ENCODE assay signal across 8 cellular contexts in the genomic region with DNA sequence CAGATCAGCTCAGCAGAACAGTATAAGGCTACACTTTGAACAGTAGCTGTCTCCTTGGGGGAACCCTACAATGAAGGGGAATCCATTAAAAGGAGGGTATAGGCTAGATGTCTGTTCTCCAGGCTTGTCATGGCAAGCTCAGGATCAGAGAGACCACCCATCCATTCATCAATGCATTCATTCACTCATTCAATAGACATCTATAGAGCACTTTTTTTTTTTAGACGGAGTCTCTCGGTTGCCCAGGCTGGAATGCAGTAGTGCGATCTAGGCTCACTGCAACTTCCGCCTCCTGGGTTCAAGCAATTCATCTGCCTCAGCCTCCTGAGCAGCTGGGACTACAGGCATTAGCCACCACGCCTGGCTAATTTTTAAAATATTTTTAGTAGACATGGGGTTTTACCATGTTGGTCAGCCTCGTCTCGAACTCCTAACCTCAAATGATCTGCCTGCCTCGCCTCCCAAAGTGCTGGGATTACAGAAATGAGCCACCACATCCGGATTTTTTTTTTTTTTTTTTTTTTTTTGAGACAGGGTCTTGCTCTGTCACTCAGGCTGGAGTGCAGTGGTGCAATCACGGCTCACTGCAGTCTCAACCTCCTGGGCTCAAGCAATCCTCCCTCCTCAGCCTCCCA. TPM values are rescaled to one million over a fixed set of nuclear protein-coding genes. Genes with fewer than 3 reads are reported as not detected.
DNase-seq lines count a peak whose midpoint lies in the region; ATAC-seq and TF ChIP-seq lines count a peak whose summit lies in the region.
"Not testable (repeated sequence)": the region's sequence is repeated elsewhere in the genome, so short reads cannot be mapped to it uniquely, and the experiment has no call there.

No MANE protein-coding gene starts in this region.

- ATAC-seq in activated CD8-positive, alpha-beta T cell treated with anti-CD3 and anti-CD28 coated beads for 36 hours; body of pancreas; foreskin keratinocyte; psoas muscle: not testable (repeated sequence)

- intact Hi-C loops in activated CD8-positive, alpha-beta T cell treated with anti-CD3 and anti-CD28 coated beads for 36 hours (cut with micrococcal nuclease); body of pancreas (cut with DNase I); psoas muscle (cut with DNase I); transverse colon (cut with DNase I; ENCODE audit: low total_unique reads): not testable (repeated sequence)

- in situ Hi-C loops in transverse colon (cut with MboI; ENCODE audit: low pct_ligation_motif_present in 1 of 4, low pct_unique_long_range_greater_than_20kb in 1 of 4, low sequenced_read_pairs in 3 of 4), result loop anchor here in 1 of 4 donors (10.0 kb wide), 1 partner anchor 50 kb away; a partner anchor contains a TSS

- TF ChIP-seq EP300 in transverse colon (IDR thresholded peaks at IDR 0.05; ENCODE audit: low read depth), result not testable (repeated sequence)

- not testable (repeated sequence) for DNase-seq in CD8-positive, alpha-beta memory T cell; activated CD8-positive, alpha-beta T cell treated with anti-CD3 and anti-CD28 coated beads for 36 hours; body of pancreas; foreskin keratinocyte; mesothelial cell of epicardium (ENCODE audit: low spot score in 2 of 2, unreplicated experiment in 2 of 2); psoas muscle; transverse colon
- DNase-seq in MV-4-11 (lab: John Stamatoyannopoulos, UW), result peak; percentile 62

- H3K36me3 Mint-ChIP-seq in CD8-positive, alpha-beta memory T cell; mesothelial cell of epicardium: not testable (repeated sequence)
- H3K36me3 Mint-ChIP-seq in activated CD8-positive, alpha-beta T cell treated with anti-CD3 and anti-CD28 coated beads for 36 hours (ENCODE audit: low read depth), result peaks cover 11% of the 10 kb centered on the region

- H3K4me3 Mint-ChIP-seq in CD8-positive, alpha-beta memory T cell, result peak overlapping the region; percentile 80 to 86 (median 84)
- H3K4me3 Mint-ChIP-seq in activated CD8-positive, alpha-beta T cell treated with anti-CD3 and anti-CD28 coated beads for 36 hours, result peak overlapping the region; percentile 86
- H3K4me3 Mint-ChIP-seq in mesothelial cell of epicardium, result not testable (repeated sequence)

- peaks cover 69 to 86% (median 83%) of the 10 kb centered on the region in 3 donors for H3K4me1 Mint-ChIP-seq in CD8-positive, alpha-beta memory T cell
- H3K4me1 Mint-ChIP-seq in activated CD8-positive, alpha-beta T cell treated with anti-CD3 and anti-CD28 coated beads for 36 hours (ENCODE audit: low read depth), result peaks cover 63% of the 10 kb centered on the region
- H3K4me1 Mint-ChIP-seq in mesothelial cell of epicardium, result peaks cover 46% of the 10 kb centered on the region

- WGBS in body of pancreas, 2 donors, result 85 to 88% methylated on average over 10 of the region's 10 CpGs
- WGBS in psoas muscle, 3 donors, result 89 to 93% (median 90%) methylated on average over 10 of the region's 10 CpGs
- 75 to 95% methylated on average over 4 to 10 of the region's 10 CpGs for WGBS in transverse colon (ENCODE audit: low coverage in 1 of 2), 2 donors

- H3K27ac ChIP-seq in CD8-positive, alpha-beta memory T cell (ENCODE audit: low read depth, low read length), result peak overlapping the region; percentile 79
- peak overlapping the region in 3 of 4 donors; percentile 82 to 91 (median 87) for H3K27ac ChIP-seq in body of pancreas
- H3K27ac ChIP-seq in foreskin keratinocyte, result peak overlapping the region; percentile 85
- peak overlapping the region; percentile 91 for H3K27ac ChIP-seq in psoas muscle
- H3K27ac ChIP-seq in transverse colon, result peak overlapping the region; percentile 85 to 94 (median 92)

- TF ChIP-seq POLR2A in body of pancreas (IDR thresholded peaks at IDR 0.05); transverse colon (IDR thresholded peaks at IDR 0.05): not testable (repeated sequence)

- not testable (repeated sequence) for H3K36me3 ChIP-seq in CD8-positive, alpha-beta memory T cell (ENCODE audit: insufficient read depth, low read length); body of pancreas (replicated peaks in 1 of 2; ENCODE audit: insufficient read depth in 1 of 2, low read depth in 2 of 2); psoas muscle (ENCODE audit: insufficient read depth in 1 of 2, low read depth in 1 of 2); transverse colon

- not testable (repeated sequence) for H3K27me3 ChIP-seq in CD8-positive, alpha-beta memory T cell (ENCODE audit: insufficient read depth, low read length, poor library complexity, severe bottlenecking); body of pancreas; foreskin keratinocyte; psoas muscle (ENCODE audit: insufficient read depth in 3 of 3, low read length in 2 of 3); transverse colon

- H3K9me3 Mint-ChIP-seq in CD8-positive, alpha-beta memory T cell; activated CD8-positive, alpha-beta T cell treated with anti-CD3 and anti-CD28 coated beads for 36 hours; mesothelial cell of epicardium: not testable (repeated sequence)

- POLR2A ChIA-PET in CD8-positive, alpha-beta memory T cell (lab: Charles Lee), result interaction anchor here (0.7 to 9.0 kb wide), 9 partner anchors 8 to 155 kb away, joined by 3 to 168 read pairs (median 12); a partner anchor contains a TSS
- POLR2A ChIA-PET in activated CD8-positive, alpha-beta T cell treated with anti-CD3 and anti-CD28 coated beads for 36 hours (lab: Charles Lee), result interaction anchor here (0.6 to 38.3 kb wide), 13 partner anchors 8 to 332 kb away, joined by 3 to 955 read pairs (median 16); a partner anchor contains a TSS

- H3K9me3 ChIP-seq in CD8-positive, alpha-beta memory T cell (ENCODE audit: low read length); body of pancreas; psoas muscle; transverse colon: not testable (repeated sequence)

- H3K27ac Mint-ChIP-seq in CD8-positive, alpha-beta memory T cell, result peak overlapping the region; percentile 94 to 99 (median 96)
- H3K27ac Mint-ChIP-seq in activated CD8-positive, alpha-beta T cell treated with anti-CD3 and anti-CD28 coated beads for 36 hours, result peak overlapping the region; percentile 99
- H3K27ac Mint-ChIP-seq in mesothelial cell of epicardium, result peak overlapping the region; percentile 94

- TF ChIP-seq CTCF in activated CD8-positive, alpha-beta T cell treated with anti-CD3 and anti-CD28 coated beads for 36 hours (IDR thresholded peaks at IDR 0.05); body of pancreas (IDR thresholded peaks at IDR 0.05); foreskin keratinocyte (conservative IDR thresholded peaks at IDR 0.05); mesothelial cell of epicardium (IDR thresholded peaks at IDR 0.05; ENCODE audit: unreplicated experiment); psoas muscle (IDR thresholded peaks at IDR 0.05); transverse colon (IDR thresholded peaks at IDR 0.05): not testable (repeated sequence)

- CTCF ChIA-PET in CD8-positive, alpha-beta memory T cell (lab: Charles Lee), result interaction anchor here (0.8 to 6.0 kb wide), 5 partner anchors 9 to 47 kb away, joined by 3 to 73 read pairs (median 16); a partner anchor contains a TSS
- CTCF ChIA-PET in activated CD8-positive, alpha-beta T cell treated with anti-CD3 and anti-CD28 coated beads for 36 hours (lab: Charles Lee), result interaction anchor here (1.3 to 14.0 kb wide), 8 partner anchors 8 to 223 kb away, joined by 3 to 215 read pairs (median 15); a partner anchor contains a TSS

- peaks cover 92% of the 10 kb centered on the region for H3K4me1 ChIP-seq in CD8-positive, alpha-beta memory T cell (ENCODE audit: insufficient read depth, low read length)
- H3K4me1 ChIP-seq in body of pancreas (peaks cover 55% of the 10 kb centered on the region), foreskin keratinocyte (peaks cover 26% of the 10 kb centered on the region), psoas muscle (peaks cover 42% of the 10 kb centered on the region), transverse colon (peaks cover 6 to 51% (median 25%) of the 10 kb centered on the region in 4 donors)

- not testable (repeated sequence) for H3K27me3 Mint-ChIP-seq in CD8-positive, alpha-beta memory T cell; activated CD8-positive, alpha-beta T cell treated with anti-CD3 and anti-CD28 coated beads for 36 hours; mesothelial cell of epicardium (ENCODE audit: low read depth)

- H3K4me3 ChIP-seq in CD8-positive, alpha-beta memory T cell (ENCODE audit: low read length), result peak overlapping the region; percentile 57
- H3K4me3 ChIP-seq in body of pancreas, psoas muscle, transverse colon: not testable (repeated sequence)

RNA-seq across cellular contexts. Expression of a gene that starts 47.2 kb away (rescaled TPM):
- 100 to 1,000 TPM; 428 to 434 TPM for total RNA-seq in CD8-positive, alpha-beta memory T cell
- 161 TPM for polyA plus RNA-seq in CD8-positive, alpha-beta memory T cell
- 100 to 1,000 TPM; 470 to 489 TPM for total RNA-seq in activated CD8-positive, alpha-beta T cell treated with anti-CD3 and anti-CD28 coated beads for 36 hours
- total RNA-seq in body of pancreas (100 to 1,000 TPM in 1 of 2 donors, 10 to 100 TPM in 1; 97.9 to 128 TPM), foreskin keratinocyte (115 and 138 TPM in 2 replicates), mesothelial cell of epicardium (245 to 257 TPM (median 255 TPM) in 3 replicates), psoas muscle (100 to 1,000 TPM; 423 to 683 (median 522) TPM), transverse colon (100 to 1,000 TPM; 103 to 189 (median 149) TPM)
- polyA plus RNA-seq in foreskin keratinocyte (288 and 309 TPM in 2 replicates), psoas muscle (100 to 1,000 TPM; 522 to 746 (median 549) TPM)

RNA-seq across cellular contexts. Expression of a gene that starts 56.4 kb away (rescaled TPM):
- 10 to 100 TPM; 29.1 to 34.6 TPM for total RNA-seq in CD8-positive, alpha-beta memory T cell
- polyA plus RNA-seq in CD8-positive, alpha-beta memory T cell, result 31.4 TPM
- total RNA-seq in activated CD8-positive, alpha-beta T cell treated with anti-CD3 and anti-CD28 coated beads for 36 hours, result 10 to 100 TPM; 19.2 to 24.6 TPM
- total RNA-seq in body of pancreas, result 1 to 10 TPM; 6.3 to 7.0 TPM
- 9.3 and 10.0 TPM in 2 replicates for total RNA-seq in foreskin keratinocyte
- 4.6 and 4.8 TPM in 2 replicates for polyA plus RNA-seq in foreskin keratinocyte
- 17.8 to 20.6 TPM (median 19.5 TPM) in 3 replicates for total RNA-seq in mesothelial cell of epicardium
- 10 to 100 TPM in 2 of 4 donors, 1 to 10 TPM in 2; 6.4 to 11.0 (median 9.2) TPM for total RNA-seq in psoas muscle
- polyA plus RNA-seq in psoas muscle, result 10 to 100 TPM in 1 of 3 donors, 1 to 10 TPM in 2; 5.3 to 13.3 (median 6.4) TPM
- total RNA-seq in transverse colon, result 10 to 100 TPM in 3 of 4 donors, 1 to 10 TPM in 1; 2.2 to 14.0 (median 11.1) TPM
